33 cellular contexts compared by ENCODE assay signal in genomic region chr10:47335906-47336305, GRCh38. TPM values are rescaled to one million over a fixed set of nuclear protein-coding genes. Genes with fewer than 3 reads are reported as not detected.
"Had no signal": no experiment of that assay in that cellular context is flagged by ENCODE, and none has a peak within 500 bp of the region (broad histone marks: within the 10 kb centered on the region; RNA-seq: fewer than 3 reads in every experiment).

No MANE protein-coding gene starts in this region.

- H3K9me3 ChIP-seq: left ventricle myocardium inferior, neutrophil, ovary, prostate gland, tibial artery had no signal

- H3K4me1 ChIP-seq: left ventricle myocardium inferior, prostate gland had no signal

- H3K36me3 ChIP-seq: brain microvascular endothelial cell, left ventricle myocardium inferior, neutrophil, ovary, prostate gland, tibial artery had no signal

- H3K4me2 ChIP-seq: smooth muscle cell had no signal

- ATAC-seq: esophagus mucosa; stimulated activated memory B cell treated with anti-CD40 and anti-IgM and Interleukin-4, amounts not matched to agents 10 μg/mL and 1 μg/mL and 100 μg/mL, for 72 hours; stimulated activated naive CD8-positive, alpha-beta T cell treated with anti-CD3 and anti-CD28 coated beads, Interleukin-15, amount 100 ng/mL, for 72 hours had no signal

- H3K27me3 ChIP-seq: brain microvascular endothelial cell, ovary, tibial artery had no signal

- DNase-seq: activated CD4-positive, alpha-beta memory T cell treated with anti-CD3 and anti-CD28 coated beads for 36 hours; activated CD4-positive, alpha-beta T cell treated with anti-CD3 and anti-CD28 coated beads, Interleukin-2, amount 10 ng/mL, durations not matched to agents 24 days and 14 days; activated CD4-positive, CD25-positive, alpha-beta regulatory T cell treated with anti-CD3 and anti-CD28 coated beads, Interleukin-2, amount 50 U/mL, for 72 hours; activated CD8-positive, alpha-beta memory T cell treated with anti-CD3 and anti-CD28 coated beads, Interleukin-2, amount 50 U/mL, for 4 hours; activated gamma-delta T cell treated with Interleukin-2 at 50 U/mL for 16 hours; activated naive CD4-positive, alpha-beta T cell treated with anti-CD3 and anti-CD28 coated beads, Interleukin-2, amount 50 U/mL, for 16 hours; activated T-cell treated with anti-CD3 and anti-CD28 coated beads, Interleukin-2, amount 50 U/mL, for 1 hour; amniotic stem cell; caudate nucleus; endodermal cell; left ventricle myocardium inferior; mesendoderm; ovary; retina; stimulated activated CD4-positive, alpha-beta T cell treated with anti-CD3 and anti-CD28 coated beads, Interleukin-1b, Interleukin-23, amount 100 ng/mL, for 48 hours; stimulated activated CD4-positive, alpha-beta T cell treated with anti-CD3 and anti-CD28 coated beads, Interleukin-4, amount 100 ng/mL, for 4 hours; stimulated activated CD8-positive, alpha-beta memory T cell treated with anti-CD3 and anti-CD28 coated beads, Interleukin-4, amount 100 ng/mL, for 48 hours; stimulated activated naive CD8-positive, alpha-beta T cell treated with anti-CD3 and anti-CD28 coated beads, Interleukin-15, amount 100 ng/mL, for 72 hours had no signal

- H3K27ac ChIP-seq: brain microvascular endothelial cell, left ventricle myocardium inferior, neutrophil, ovary, prostate gland, VCaP had no signal

- H3K4me3 ChIP-seq: left ventricle myocardium inferior, lung, ovary, prostate gland, smooth muscle cell, tibial artery had no signal

RNA-seq across cellular contexts. Expression of gene RBP3, which starts 12.3 kb away (rescaled TPM):
- total RNA-seq: activated CD4-positive, alpha-beta memory T cell treated with anti-CD3 and anti-CD28 coated beads for 36 hours; activated CD4-positive, alpha-beta T cell treated with anti-CD3 and anti-CD28 coated beads, Interleukin-2, amount 10 ng/mL, durations not matched to agents 24 days and 14 days; activated CD8-positive, alpha-beta memory T cell treated with anti-CD3 and anti-CD28 coated beads for 36 hours; activated T-helper 1 cell treated with anti-CD3 and anti-CD28 coated beads, Interleukin-12 subunit alpha, Interleukin-12 subunit beta, Interleukin-2, Interleukin-4 antibody, amounts not matched to agents 30 ng/mL and 10 ng/mL and 1 ng/mL, durations not matched to agents 14 hours and 24 hours and 36 hours; astrocyte; endodermal cell; esophagus mucosa; left ventricle myocardium inferior; lung; mucosa of gallbladder; ovary; prostate gland; smooth muscle cell; T-helper 1 cell treated with Interleukin-12 subunit alpha and Interleukin-12 subunit beta and Interleukin-4 antibody, amounts not matched to agents 30 ng/mL and 1 ng/mL, for 36 hours; urinary bladder had no signal
- polyA plus RNA-seq: ovary, smooth muscle cell, urinary bladder had no signal

RNA-seq across cellular contexts. Expression of gene GDF2, which starts 13.7 kb away (rescaled TPM):
- total RNA-seq: activated CD4-positive, alpha-beta memory T cell treated with anti-CD3 and anti-CD28 coated beads for 36 hours; activated CD4-positive, alpha-beta T cell treated with anti-CD3 and anti-CD28 coated beads, Interleukin-2, amount 10 ng/mL, durations not matched to agents 24 days and 14 days; activated CD8-positive, alpha-beta memory T cell treated with anti-CD3 and anti-CD28 coated beads for 36 hours; activated T-helper 1 cell treated with anti-CD3 and anti-CD28 coated beads, Interleukin-12 subunit alpha, Interleukin-12 subunit beta, Interleukin-2, Interleukin-4 antibody, amounts not matched to agents 30 ng/mL and 10 ng/mL and 1 ng/mL, durations not matched to agents 14 hours and 24 hours and 36 hours; astrocyte; endodermal cell; esophagus mucosa; left ventricle myocardium inferior; lung; mucosa of gallbladder; ovary; prostate gland; smooth muscle cell; T-helper 1 cell treated with Interleukin-12 subunit alpha and Interleukin-12 subunit beta and Interleukin-4 antibody, amounts not matched to agents 30 ng/mL and 1 ng/mL, for 36 hours; urinary bladder had no signal
- polyA plus RNA-seq: lung, ovary, smooth muscle cell, urinary bladder had no signal

RNA-seq across cellular contexts. Expression of gene GDF10, which starts 35.9 kb away (rescaled TPM):
- total RNA-seq: endodermal cell; esophagus mucosa; T-helper 1 cell treated with Interleukin-12 subunit alpha and Interleukin-12 subunit beta and Interleukin-4 antibody, amounts not matched to agents 30 ng/mL and 1 ng/mL, for 36 hours had no signal

RNA-seq across cellular contexts. Expression of gene ZNF488, which starts 48.2 kb away (rescaled TPM):
- total RNA-seq: activated CD4-positive, alpha-beta T cell treated with anti-CD3 and anti-CD28 coated beads, Interleukin-2, amount 10 ng/mL, durations not matched to agents 24 days and 14 days; activated T-helper 1 cell treated with anti-CD3 and anti-CD28 coated beads, Interleukin-12 subunit alpha, Interleukin-12 subunit beta, Interleukin-2, Interleukin-4 antibody, amounts not matched to agents 30 ng/mL and 10 ng/mL and 1 ng/mL, durations not matched to agents 14 hours and 24 hours and 36 hours; T-helper 1 cell treated with Interleukin-12 subunit alpha and Interleukin-12 subunit beta and Interleukin-4 antibody, amounts not matched to agents 30 ng/mL and 1 ng/mL, for 36 hours had no signal
- polyA plus RNA-seq: smooth muscle cell had no signal
